In the genomic region with DNA sequence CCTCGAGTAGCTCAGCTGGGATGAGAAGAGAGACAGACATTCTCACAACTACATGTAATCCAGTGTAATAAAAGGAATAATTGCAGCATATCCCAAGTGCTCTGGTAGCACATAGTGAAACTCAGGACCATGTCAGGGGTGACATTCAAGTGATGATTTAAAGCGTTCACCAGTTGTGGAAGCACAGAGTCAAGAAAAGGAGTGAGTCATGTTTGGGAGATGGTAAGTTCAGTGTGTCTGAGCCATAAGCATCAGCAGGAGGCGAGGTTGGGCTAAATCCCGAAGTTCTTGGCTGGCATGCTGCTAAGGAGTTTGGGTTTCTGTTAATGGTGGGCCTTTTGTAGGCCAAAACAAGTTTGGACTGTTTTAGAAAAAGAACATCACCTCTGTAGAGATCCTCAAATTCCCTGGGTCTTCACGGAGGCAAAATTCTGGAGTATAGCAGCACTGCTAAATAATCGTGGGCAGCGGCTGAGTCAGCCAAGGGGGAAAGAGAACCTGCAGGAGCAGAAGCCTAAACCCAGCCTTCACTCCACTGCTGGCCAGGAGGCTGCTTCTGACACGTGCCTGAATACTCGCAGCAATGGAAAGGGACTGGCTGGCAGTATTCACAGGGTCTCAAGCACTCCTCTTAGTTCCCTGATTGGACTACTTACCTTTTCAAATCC, we compare ENCODE assay signal across 2 cellular contexts.
A peak's percentile ranks its signal among the peaks of the same experiment; 100 is the strongest.
TF ChIP-seq lines count a peak whose summit lies in the region.

No MANE protein-coding gene starts in this region.

TF ChIP-seq in HepG2, 621 proteins besides CTCF, POLR2A, EP300 and RAD21:
- TF ChIP-seq, protein P1, sequence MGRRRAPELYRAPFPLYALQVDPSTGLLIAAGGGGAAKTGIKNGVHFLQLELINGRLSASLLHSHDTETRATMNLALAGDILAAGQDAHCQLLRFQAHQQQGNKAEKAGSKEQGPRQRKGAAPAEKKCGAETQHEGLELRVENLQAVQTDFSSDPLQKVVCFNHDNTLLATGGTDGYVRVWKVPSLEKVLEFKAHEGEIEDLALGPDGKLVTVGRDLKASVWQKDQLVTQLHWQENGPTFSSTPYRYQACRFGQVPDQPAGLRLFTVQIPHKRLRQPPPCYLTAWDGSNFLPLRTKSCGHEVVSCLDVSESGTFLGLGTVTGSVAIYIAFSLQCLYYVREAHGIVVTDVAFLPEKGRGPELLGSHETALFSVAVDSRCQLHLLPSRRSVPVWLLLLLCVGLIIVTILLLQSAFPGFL (CRISPR knock-in tag; IDR thresholded peaks at IDR 0.05): no peak
- TF ChIP-seq FOXC1 (CRISPR knock-in tag; IDR thresholded peaks at IDR 0.05; ENCODE audit: borderline replicate concordance) (no peak), RBM22 (optimal IDR thresholded peaks at IDR 0.05; ENCODE audit: low read length) (peak; percentile 13)

TF ChIP-seq in WTC11, 78 proteins besides CTCF, POLR2A, EP300 and RAD21:
- no peak for TF ChIP-seq ZBTB43 (CRISPR knock-in tag; IDR thresholded peaks at IDR 0.05)
- no peak for TF ChIP-seq CDX4 (CRISPR knock-in tag; IDR thresholded peaks at IDR 0.05; ENCODE audit: borderline replicate concordance)
- no peak for TF ChIP-seq JAZF1 (CRISPR knock-in tag; IDR thresholded peaks at IDR 0.05)
- TF ChIP-seq AR (CRISPR knock-in tag; IDR thresholded peaks at IDR 0.05): no peak
- no peak for TF ChIP-seq JUN (CRISPR knock-in tag; IDR thresholded peaks at IDR 0.05)
- TF ChIP-seq NFATC4 (CRISPR knock-in tag; IDR thresholded peaks at IDR 0.05): no peak
- no peak for TF ChIP-seq GTF2I (CRISPR knock-in tag; conservative IDR thresholded peaks at IDR 0.05)
- no peak for TF ChIP-seq TCF7 (CRISPR knock-in tag; IDR thresholded peaks at IDR 0.05; ENCODE audit: low read depth)
